Comparison of ENCODE assay signal across 8 cellular contexts in genomic region chr22:23182289-23183106, GRCh38. TPM values are rescaled to one million over a fixed set of nuclear protein-coding genes. Genes with fewer than 3 reads are reported as not detected.
DNase-seq lines count a peak whose midpoint lies in the region; ATAC-seq and TF ChIP-seq lines count a peak whose summit lies in the region.

No MANE protein-coding gene starts in this region.

- peaks cover 8% of the 10 kb centered on the region for H3K36me3 Mint-ChIP-seq in mesothelial cell of epicardium
- peaks cover 24% of the 10 kb centered on the region for H3K36me3 Mint-ChIP-seq in stimulated activated naive CD8-positive, alpha-beta T cell treated with anti-CD3 and anti-CD28 coated beads, Interleukin-15, Interleukin-2, amounts not matched to agents 100 ng/mL and 50 ng/mL, for 24 hours (ENCODE audit: low read depth)

- ATAC-seq in GM21447 (IDR thresholded peaks at IDR 0.05; ENCODE audit: unreplicated experiment) = no peak
- ATAC-seq in HG03175 (IDR thresholded peaks at IDR 0.05; ENCODE audit: unreplicated experiment) = no peak

- no peaks in the 10 kb centered on the region for H3K27me3 Mint-ChIP-seq in mesothelial cell of epicardium (ENCODE audit: low read depth)
- H3K27me3 Mint-ChIP-seq in stimulated activated naive CD8-positive, alpha-beta T cell treated with anti-CD3 and anti-CD28 coated beads, Interleukin-15, Interleukin-2, amounts not matched to agents 100 ng/mL and 50 ng/mL, for 24 hours = no peaks in the 10 kb centered on the region

- TF ChIP-seq CTCF in BE2C (IDR thresholded peaks at IDR 0.05; ENCODE audit: low read depth, low read length) = no peak
- TF ChIP-seq CTCF in mesothelial cell of epicardium (IDR thresholded peaks at IDR 0.05; ENCODE audit: unreplicated experiment) = no peak

- H3K4me1 ChIP-seq in BE2C (peaks cover 3% of the 10 kb centered on the region), HUES6 (ENCODE audit: control insufficient read depth, insufficient read depth, low read length) (peaks cover 49% of the 10 kb centered on the region)

- DNase-seq in BE2C (no peak), T-helper 9 cell (peak; percentile 26), cerebellar cortex (ENCODE audit: low spot score) (peak; percentile 74), mesothelial cell of epicardium (ENCODE audit: low spot score in 2 of 2, unreplicated experiment in 2 of 2) (no peak)

- H3K4me3 ChIP-seq in BE2C (ENCODE audit: low read depth, low read length) (peak overlapping the region; percentile 59), HUES6 (ENCODE audit: low read depth, low read length) (peak overlapping the region; percentile 72)

- H3K36me3 ChIP-seq in BE2C = peaks cover 13% of the 10 kb centered on the region
- peaks cover 4% of the 10 kb centered on the region for H3K36me3 ChIP-seq in HUES6 (ENCODE audit: control insufficient read depth, insufficient read depth, low read length)

- H3K9me3 ChIP-seq in BE2C (no peaks in the 10 kb centered on the region), HUES6 (ENCODE audit: control insufficient read depth, insufficient read depth, low read depth, low read length) (0 out of 2 replicates have a peak, but pooled peaks cover 2% of the 10 kb centered on the region)

- peaks cover 43% of the 10 kb centered on the region for H3K4me1 Mint-ChIP-seq in mesothelial cell of epicardium
- H3K4me1 Mint-ChIP-seq in stimulated activated naive CD8-positive, alpha-beta T cell treated with anti-CD3 and anti-CD28 coated beads, Interleukin-15, Interleukin-2, amounts not matched to agents 100 ng/mL and 50 ng/mL, for 24 hours (ENCODE audit: low read depth) = peaks cover 73% of the 10 kb centered on the region

- peak overlapping the region; percentile 68 for H3K4me3 Mint-ChIP-seq in mesothelial cell of epicardium
- H3K4me3 Mint-ChIP-seq in stimulated activated naive CD8-positive, alpha-beta T cell treated with anti-CD3 and anti-CD28 coated beads, Interleukin-15, Interleukin-2, amounts not matched to agents 100 ng/mL and 50 ng/mL, for 24 hours = peak overlapping the region; percentile 91

- H3K9ac ChIP-seq in HUES6 (ENCODE audit: low read length) = peak overlapping the region; percentile 89

- peak overlapping the region; percentile 22 for H3K27ac Mint-ChIP-seq in mesothelial cell of epicardium
- peak overlapping the region; percentile 92 for H3K27ac Mint-ChIP-seq in stimulated activated naive CD8-positive, alpha-beta T cell treated with anti-CD3 and anti-CD28 coated beads, Interleukin-15, Interleukin-2, amounts not matched to agents 100 ng/mL and 50 ng/mL, for 24 hours

- no peaks in the 10 kb centered on the region for H3K27me3 ChIP-seq in BE2C
- peaks cover 11% of the 10 kb centered on the region for H3K27me3 ChIP-seq in HUES6 (ENCODE audit: control insufficient read depth, insufficient read depth, low read length)

- H3K27ac ChIP-seq in HUES6 (ENCODE audit: low read depth, low read length) = no peak overlapping the region

- H3K9me3 Mint-ChIP-seq in mesothelial cell of epicardium = no peaks in the 10 kb centered on the region
- H3K9me3 Mint-ChIP-seq in stimulated activated naive CD8-positive, alpha-beta T cell treated with anti-CD3 and anti-CD28 coated beads, Interleukin-15, Interleukin-2, amounts not matched to agents 100 ng/mL and 50 ng/mL, for 24 hours = no peaks in the 10 kb centered on the region

RNA-seq across cellular contexts. Expression of gene BCR, which starts 2.2 kb away (rescaled TPM):
- polyA plus RNA-seq in BE2C (2012; ENCODE audit: insufficient read depth, insufficient read length, low read depth) = 59.1 TPM
- 69.6 to 74.6 TPM (median 72.4 TPM) in 3 replicates for total RNA-seq in mesothelial cell of epicardium

RNA-seq across cellular contexts. Expression of gene RAB36, which starts 37.2 kb away (rescaled TPM):
- polyA plus RNA-seq in BE2C (2012; ENCODE audit: insufficient read depth, insufficient read length, low read depth) = 2.8 TPM
- total RNA-seq in mesothelial cell of epicardium = 6.3 to 6.4 TPM (median 6.4 TPM) in 3 replicates

RNA-seq across cellular contexts. Expression of gene RSPH14, which starts 40.7 kb away (rescaled TPM):
- not detected for polyA plus RNA-seq in BE2C (2012; ENCODE audit: insufficient read depth, insufficient read length, low read depth)
- 1.7 to 2.5 TPM (median 2.4 TPM) in 3 replicates for total RNA-seq in mesothelial cell of epicardium

Comparison
In these comparisons a context has a peak if more than half of its experiments do, and no peak if none do; other contexts are left out.
1. DNase-seq: peak in T-helper 9 cell (single experiment) and cerebellar cortex (single experiment); none in BE2C (single experiment) and mesothelial cell of epicardium (0 of 2).